Comparison of ENCODE assay signal across 18 cellular contexts in genomic region chr6:83893024-83893423, GRCh38. TPM values are rescaled to one million over a fixed set of nuclear protein-coding genes. Genes with fewer than 3 reads are reported as not detected.
"Had no signal": no experiment of that assay in that cellular context is flagged by ENCODE, and none has a peak within 500 bp of the region (broad histone marks: within the 10 kb centered on the region; RNA-seq: fewer than 3 reads in every experiment).

No MANE protein-coding gene starts in this region.

- H3K4me3 ChIP-seq: coronary artery, heart left ventricle, left ventricle myocardium inferior, right atrium auricular region, smooth muscle cell, tibial nerve had no signal

- DNase-seq: activated CD4-positive, alpha-beta T cell treated with anti-CD3 and anti-CD28 coated beads, Interleukin-2, amount 10 ng/mL, durations not matched to agents 7 days and 5 days; activated CD4-positive, CD25-positive, alpha-beta regulatory T cell; activated CD8-positive, alpha-beta memory T cell treated with anti-CD3 and anti-CD28 coated beads for 24 hours; activated naive CD4-positive, alpha-beta T cell treated with anti-CD3 and anti-CD28 coated beads for 36 hours; caudate nucleus; effector CD4-positive, alpha-beta T cell; heart left ventricle; left ventricle myocardium inferior; natural killer cell had no signal

- H3K9me3 ChIP-seq: right atrium auricular region had no signal

- ATAC-seq: heart left ventricle; natural killer cell; stimulated activated effector memory CD8-positive, alpha-beta T cell treated with anti-CD3 and anti-CD28 coated beads, Interleukin-12 subunit alpha, Interleukin-12 subunit beta, amount 100 ng/mL, for 72 hours had no signal

- H3K27ac ChIP-seq: coronary artery, heart left ventricle, left ventricle myocardium inferior, right atrium auricular region, tibial nerve had no signal

- H3K27me3 ChIP-seq: heart left ventricle, right atrium auricular region, tibial nerve had no signal

- H3K36me3 ChIP-seq: right atrium auricular region had no signal

RNA-seq across cellular contexts. Expression of gene RIPPLY2, which starts 39.9 kb away (rescaled TPM):
- total RNA-seq: activated CD4-positive, alpha-beta T cell treated with anti-CD3 and anti-CD28 coated beads, Interleukin-2, amount 10 ng/mL, durations not matched to agents 7 days and 5 days; activated naive CD4-positive, alpha-beta T cell treated with anti-CD3 and anti-CD28 coated beads for 36 hours; fibroblast of lung; heart left ventricle; left ventricle myocardium inferior; mucosa of gallbladder; natural killer cell; posterior vena cava; right atrium auricular region; smooth muscle cell; subcutaneous adipose tissue had no signal
- polyA plus RNA-seq: fibroblast of lung, heart left ventricle, smooth muscle cell had no signal
